1 cellular context compared by ENCODE assay signal in genomic region chr3:119636891-119637611, GRCh38.
TF ChIP-seq lines count a peak whose summit lies in the region.

No MANE protein-coding gene starts in this region.

TF ChIP-seq in K562, 482 proteins besides CTCF, POLR2A, EP300 and RAD21 (continued from another document):
- TF ChIP-seq NFYB (IDR thresholded peaks at IDR 0.05; ENCODE audit: extremely low read depth, insufficient read length) = no peak
- TF ChIP-seq RBFOX2 (IDR thresholded peaks at IDR 0.05; ENCODE audit: low read depth, low read length) = no peak
- TF ChIP-seq ZBTB2 (IDR thresholded peaks at IDR 0.05) = no peak
- no peak for TF ChIP-seq ESRRA (IDR thresholded peaks at IDR 0.05; ENCODE audit: borderline replicate concordance, low read depth)
- TF ChIP-seq BHLHE40 (IDR thresholded peaks at IDR 0.05; ENCODE audit: low read length) = no peak
- TF ChIP-seq ZNF766 (CRISPR knock-in tag; conservative IDR thresholded peaks at IDR 0.05) = no peak
- no peak for TF ChIP-seq SAP30 (IDR thresholded peaks at IDR 0.05; ENCODE audit: borderline replicate concordance, insufficient read depth, low read depth, low read length, poor library complexity, severe bottlenecking)
- TF ChIP-seq GTF2E2 (tag; IDR thresholded peaks at IDR 0.05) = no peak
- no peak for TF ChIP-seq ESRRB (CRISPR knock-in tag; IDR thresholded peaks at IDR 0.05; ENCODE audit: borderline replicate concordance)
- TF ChIP-seq JUNB (CRISPR knock-in tag; conservative IDR thresholded peaks at IDR 0.05) = no peak
- TF ChIP-seq PTRF (tag; IDR thresholded peaks at IDR 0.05) = 0 out of 2 replicates have a peak, but pooled peaks have one; percentile 6
- no peak for TF ChIP-seq STAT6 (CRISPR knock-in tag; IDR thresholded peaks at IDR 0.05)
- TF ChIP-seq CHAMP1 (IDR thresholded peaks at IDR 0.05) = no peak
- TF ChIP-seq ZNF398 (CRISPR knock-in tag; IDR thresholded peaks at IDR 0.05) = no peak
- TF ChIP-seq ADNP (tag; IDR thresholded peaks at IDR 0.05) = no peak
- no peak for TF ChIP-seq ZNF609 (CRISPR knock-in tag; IDR thresholded peaks at IDR 0.05; ENCODE audit: borderline replicate concordance)
- no peak for TF ChIP-seq BCL6 (CRISPR knock-in tag; IDR thresholded peaks at IDR 0.05)
- TF ChIP-seq ZZZ3 (IDR thresholded peaks at IDR 0.05) = no peak
- TF ChIP-seq TAL1 (IDR thresholded peaks at IDR 0.05) = no peak
- TF ChIP-seq MAFG (tag; conservative IDR thresholded peaks at IDR 0.05) = 0 out of 2 replicates have a peak, but pooled peaks have one; percentile 1
- no peak for TF ChIP-seq ZNF830 (CRISPR knock-in tag; IDR thresholded peaks at IDR 0.05)
- no peak for TF ChIP-seq ARID3B (CRISPR knock-in tag; IDR thresholded peaks at IDR 0.05; ENCODE audit: borderline replicate concordance)
- no peak for TF ChIP-seq CTBP1 (IDR thresholded peaks at IDR 0.05; ENCODE audit: borderline replicate concordance)
- TF ChIP-seq ZNF253 (CRISPR knock-in tag; conservative IDR thresholded peaks at IDR 0.05) = no peak
- no peak for TF ChIP-seq KHSRP (IDR thresholded peaks at IDR 0.05)
- peak; percentile 32; the same call in 1 of the 2 replicates for TF ChIP-seq CXXC5 (CRISPR knock-in tag; IDR thresholded peaks at IDR 0.05)
- TF ChIP-seq ELF4 (CRISPR knock-in tag; IDR thresholded peaks at IDR 0.05) = no peak
- no peak for TF ChIP-seq ZNF232 (CRISPR knock-in tag; IDR thresholded peaks at IDR 0.05)
- TF ChIP-seq FOXA3 (CRISPR knock-in tag; conservative IDR thresholded peaks at IDR 0.05 in 1 of 2, IDR thresholded peaks at IDR 0.05 in 1 of 2) = no peak
- no peak for TF ChIP-seq RBM14 (IDR thresholded peaks at IDR 0.05; ENCODE audit: borderline replicate concordance, insufficient read depth, low read depth, low read length)
- no peak for TF ChIP-seq ZNF764 (CRISPR knock-in tag; IDR thresholded peaks at IDR 0.05; ENCODE audit: low read depth)
- TF ChIP-seq CC2D1A (IDR thresholded peaks at IDR 0.05) = no peak
- no peak for TF ChIP-seq SMARCA4 (IDR thresholded peaks at IDR 0.05)
- no peak for TF ChIP-seq RBM17 (IDR thresholded peaks at IDR 0.05; ENCODE audit: borderline replicate concordance, low read depth, low read length)
- no peak for TF ChIP-seq CTCFL (IDR thresholded peaks at IDR 0.05; ENCODE audit: borderline replicate concordance, insufficient read depth, low read depth, low read length, poor library complexity, severe bottlenecking)
- TF ChIP-seq NR2C1 (IDR thresholded peaks at IDR 0.05) = no peak
- 0 out of 2 replicates have a peak, but pooled peaks have one; percentile 21 for TF ChIP-seq NR2C1 (tag; IDR thresholded peaks at IDR 0.05)
- no peak for TF ChIP-seq MEIS2 (IDR thresholded peaks at IDR 0.05; ENCODE audit: partially characterized antibody)
- TF ChIP-seq HDGF (IDR thresholded peaks at IDR 0.05) = no peak
- TF ChIP-seq EWSR1 (IDR thresholded peaks at IDR 0.05; ENCODE audit: borderline replicate concordance, low read depth, partially characterized antibody) = no peak
- no peak for TF ChIP-seq NFIX (CRISPR knock-in tag; IDR thresholded peaks at IDR 0.05; ENCODE audit: low read depth)
- TF ChIP-seq YBX1 (IDR thresholded peaks at IDR 0.05) = no peak
- no peak for TF ChIP-seq JUND (IDR thresholded peaks at IDR 0.05; ENCODE audit: borderline replicate concordance, low read depth, low read length)
- 0 out of 3 replicates have a peak, but pooled peaks have one; percentile 24 for TF ChIP-seq JUND (tag; IDR thresholded peaks at IDR 0.05; ENCODE audit: borderline replicate concordance, low read depth, low read length)
- no peak for TF ChIP-seq BDP1 (IDR thresholded peaks at IDR 0.05; ENCODE audit: insufficient read depth, insufficient read length)
- no peak for TF ChIP-seq ZBTB11 (CRISPR knock-in tag; IDR thresholded peaks at IDR 0.05)
- no peak for TF ChIP-seq TCF7 (IDR thresholded peaks at IDR 0.05; ENCODE audit: borderline replicate concordance)
